In the genomic region with DNA sequence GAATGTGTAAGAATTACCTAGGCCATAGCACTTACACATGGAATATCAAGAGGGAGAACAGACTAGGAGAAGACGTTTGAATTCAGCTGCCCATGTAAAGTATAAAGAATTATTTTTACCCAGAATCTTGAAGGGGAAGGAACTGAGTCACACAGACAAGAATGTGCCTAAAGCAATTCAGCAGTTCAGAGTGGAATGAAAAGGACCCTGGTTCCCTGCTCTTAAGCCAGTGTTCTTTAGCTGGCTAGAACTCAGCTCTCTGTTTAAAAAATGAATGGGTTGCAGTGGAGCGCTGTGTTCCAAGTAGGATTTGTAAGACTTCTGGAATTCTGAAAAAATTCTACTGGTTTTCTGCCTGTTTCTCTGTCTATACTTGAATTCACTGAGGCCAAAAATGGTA, we compare ENCODE assay signal across 13 cellular contexts.
A peak's percentile ranks its signal among the peaks of the same experiment; 100 is the strongest.
DNase-seq lines count a peak whose midpoint lies in the region; ATAC-seq and TF ChIP-seq lines count a peak whose summit lies in the region.
"Had no signal": no experiment of that assay in that cellular context is flagged by ENCODE, and none has a peak within 500 bp of the region (broad histone marks: within the 10 kb centered on the region; RNA-seq: fewer than 3 reads in every experiment).

No MANE protein-coding gene starts in this region.

- no peaks in the 10 kb centered on the region for H3K27me3 ChIP-seq in SK-N-SH (ENCODE audit: insufficient read depth)
- H3K27me3 ChIP-seq: colonic mucosa had no signal

- H2AFZ ChIP-seq in SK-N-SH (ENCODE audit: low read depth): no peak overlapping the region

- CTCF ChIA-PET in SK-N-SH (lab: Yijun Ruan, JAX): no interaction called here

- H3K4me2 ChIP-seq in SK-N-SH: peak overlapping the region; percentile 43

- peak overlapping the region in 1 of 2 donors; percentile 3 for H3K27ac Mint-ChIP-seq in effector memory CD8-positive, alpha-beta T cell
- H3K27ac Mint-ChIP-seq: activated CD8-positive, alpha-beta T cell treated with anti-CD3 and anti-CD28 coated beads, Interleukin-2, amount 10 ng/mL, durations not matched to agents 7 days and 5 days; natural killer cell had no signal

- no peak for ATAC-seq in HG02970 (IDR thresholded peaks at IDR 0.05; ENCODE audit: low FRiP score, unreplicated experiment)
- ATAC-seq in GM19328 (IDR thresholded peaks at IDR 0.05; ENCODE audit: unreplicated experiment): no peak
- no peak for ATAC-seq in effector memory CD8-positive, alpha-beta T cell (replicated peaks)
- ATAC-seq: activated CD8-positive, alpha-beta T cell treated with anti-CD3 and anti-CD28 coated beads, Interleukin-2, amount 10 ng/mL, durations not matched to agents 7 days and 5 days; natural killer cell had no signal

- no peak overlapping the region for H3K4me3 ChIP-seq in SK-N-SH (ENCODE audit: low read depth in 2 of 2, low read length in 1 of 2)
- H3K4me3 ChIP-seq: colonic mucosa had no signal

- peaks cover 39% of the 10 kb centered on the region for H3K79me2 ChIP-seq in SK-N-SH (ENCODE audit: insufficient read depth)

- H3K4me1 Mint-ChIP-seq in effector memory CD8-positive, alpha-beta T cell (ENCODE audit: low read depth in 2 of 2): peaks cover 0 to 2% of the 10 kb centered on the region in 2 donors

- peaks cover 0 to 8% of the 10 kb centered on the region in 2 experiments for H3K36me3 ChIP-seq in SK-N-SH (replicated peaks in 1 of 2; ENCODE audit: control insufficient read depth in 1 of 2, insufficient read depth in 2 of 2, low read length in 1 of 2)
- H3K36me3 ChIP-seq: colonic mucosa had no signal

- H4K20me1 ChIP-seq in SK-N-SH (ENCODE audit: insufficient read depth): no peaks in the 10 kb centered on the region

- no peaks in the 10 kb centered on the region for H3K36me3 Mint-ChIP-seq in effector memory CD8-positive, alpha-beta T cell (ENCODE audit: insufficient read depth)
- H3K36me3 Mint-ChIP-seq: natural killer cell had no signal

- DNase-seq in COLO829 (ENCODE audit: low spot score) (peak; percentile 46), SK-N-SH (no peak), fibroblast of the conjunctiva (ENCODE audit: low read depth) (peak; percentile 81), pulmonary artery endothelial cell (ENCODE audit: low read depth, low spot score) (peak; percentile 88), UCSD-AML1 (lab: John Stamatoyannopoulos, UW; ENCODE audit: unreplicated experiment) (no peak)
- no peak for DNase-seq in effector memory CD8-positive, alpha-beta T cell
- DNase-seq: activated CD8-positive, alpha-beta T cell treated with anti-CD3 and anti-CD28 coated beads, Interleukin-2, amount 10 ng/mL, durations not matched to agents 7 days and 5 days; colonic mucosa; DMS 273 treated with DMSO at 0.1 percent for 48 hours; natural killer cell; NCI-H774 had no signal

- H3K9me2 ChIP-seq in SK-N-SH: no peaks in the 10 kb centered on the region

- peaks cover 0 to 34% of the 10 kb centered on the region in 2 experiments for H3K4me1 ChIP-seq in SK-N-SH (ENCODE audit: control insufficient read depth in 1 of 2, insufficient read depth in 2 of 2, low read depth in 1 of 2, low read length in 1 of 2)
- H3K4me1 ChIP-seq: colonic mucosa had no signal

- TF ChIP-seq RAD21 in SK-N-SH (IDR thresholded peaks at IDR 0.05; ENCODE audit: low read length): no peak

- peaks cover 24% of the 10 kb centered on the region for H3F3A ChIP-seq in SK-N-SH (replicated peaks; ENCODE audit: insufficient read depth)

- POLR2A ChIA-PET in SK-N-SH (lab: Yijun Ruan, JAX): no interaction called here

- H3K9me3 ChIP-seq in SK-N-SH: no peaks in the 10 kb centered on the region
- H3K9me3 ChIP-seq: colonic mucosa had no signal

- WGBS in SK-N-SH (ENCODE audit: low lambda C conversion rate): 8% methylated on average over 2 of the region's 2 CpGs

- peak in 1 of 2 experiments; percentile 78; a peak in 1 of 4 replicates for TF ChIP-seq EP300 in SK-N-SH (IDR thresholded peaks at IDR 0.05; ENCODE audit: borderline replicate concordance in 1 of 2, low read depth in 1 of 2, low read length in 1 of 2)

- TF ChIP-seq CTCF in SK-N-SH (IDR thresholded peaks at IDR 0.05): no peak

- H3K9me3 Mint-ChIP-seq in effector memory CD8-positive, alpha-beta T cell: no peaks in the 10 kb centered on the region
- H3K9me3 Mint-ChIP-seq: natural killer cell had no signal

- no peak overlapping the region for H3K9ac ChIP-seq in SK-N-SH

- no peaks in the 10 kb centered on the region for H3K27me3 Mint-ChIP-seq in effector memory CD8-positive, alpha-beta T cell

- H3K27ac ChIP-seq in SK-N-SH (ENCODE audit: low read depth in 2 of 2, low read length in 1 of 2): peak overlapping the region; percentile 74 to 83; a peak in 3 of 4 replicates
- H3K27ac ChIP-seq: colonic mucosa had no signal

- no peak overlapping the region for H3K4me3 Mint-ChIP-seq in effector memory CD8-positive, alpha-beta T cell
- H3K4me3 Mint-ChIP-seq: activated CD8-positive, alpha-beta T cell treated with anti-CD3 and anti-CD28 coated beads, Interleukin-2, amount 10 ng/mL, durations not matched to agents 7 days and 5 days; natural killer cell had no signal

TF ChIP-seq in SK-N-SH, 30 proteins besides CTCF, POLR2A, EP300 and RAD21 (continues in another document):
- peak; percentile 49; the same call in 1 of the 2 replicates for TF ChIP-seq POLR2AphosphoS5 (IDR thresholded peaks at IDR 0.05; ENCODE audit: low read depth, low read length)
- no peak for TF ChIP-seq GABPA (IDR thresholded peaks at IDR 0.05; ENCODE audit: low read depth)
- no peak for TF ChIP-seq NRF1 (IDR thresholded peaks at IDR 0.05; ENCODE audit: low read depth, low read length)
- TF ChIP-seq, protein P1, sequence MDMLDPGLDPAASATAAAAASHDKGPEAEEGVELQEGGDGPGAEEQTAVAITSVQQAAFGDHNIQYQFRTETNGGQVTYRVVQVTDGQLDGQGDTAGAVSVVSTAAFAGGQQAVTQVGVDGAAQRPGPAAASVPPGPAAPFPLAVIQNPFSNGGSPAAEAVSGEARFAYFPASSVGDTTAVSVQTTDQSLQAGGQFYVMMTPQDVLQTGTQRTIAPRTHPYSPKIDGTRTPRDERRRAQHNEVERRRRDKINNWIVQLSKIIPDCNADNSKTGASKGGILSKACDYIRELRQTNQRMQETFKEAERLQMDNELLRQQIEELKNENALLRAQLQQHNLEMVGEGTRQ (IDR thresholded peaks at IDR 0.05; ENCODE audit: borderline replicate concordance, low read depth, low read length): no peak
- no peak for TF ChIP-seq SMC3 (IDR thresholded peaks at IDR 0.05; ENCODE audit: low read depth, low read length)
- TF ChIP-seq FOSL2 (IDR thresholded peaks at IDR 0.05; ENCODE audit: borderline replicate concordance, low read depth): peak; percentile 75
- peak; percentile 80 for TF ChIP-seq PBX3 (IDR thresholded peaks at IDR 0.05)
- no peak for TF ChIP-seq TAF1 (IDR thresholded peaks at IDR 0.05; ENCODE audit: borderline replicate concordance, low read depth, low read length)
- TF ChIP-seq MEF2A (IDR thresholded peaks at IDR 0.05; ENCODE audit: borderline replicate concordance, low read depth): peak; percentile 75; the same call in 1 of the 2 replicates
- no peak for TF ChIP-seq ELF1 (IDR thresholded peaks at IDR 0.05)
- peak; percentile 73 for TF ChIP-seq NFIC (IDR thresholded peaks at IDR 0.05; ENCODE audit: borderline replicate concordance)
- TF ChIP-seq, protein P2, sequence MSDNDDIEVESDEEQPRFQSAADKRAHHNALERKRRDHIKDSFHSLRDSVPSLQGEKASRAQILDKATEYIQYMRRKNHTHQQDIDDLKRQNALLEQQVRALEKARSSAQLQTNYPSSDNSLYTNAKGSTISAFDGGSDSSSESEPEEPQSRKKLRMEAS (IDR thresholded peaks at IDR 0.05; ENCODE audit: low read depth): peak; percentile 41; the same call in 1 of the 2 replicates
- TF ChIP-seq YY1 (IDR thresholded peaks at IDR 0.05; ENCODE audit: low read depth): peak; percentile 30; the same call in 1 of the 2 replicates
- TF ChIP-seq TEAD4 (IDR thresholded peaks at IDR 0.05; ENCODE audit: borderline replicate concordance, insufficient read depth): peak; percentile 77
- no peak for TF ChIP-seq FOXJ3 (CRISPR knock-in tag; IDR thresholded peaks at IDR 0.05)
- no peak for TF ChIP-seq RCOR1 (IDR thresholded peaks at IDR 0.05; ENCODE audit: low read length)
- no peak for TF ChIP-seq GATA2 (CRISPR knock-in tag; IDR thresholded peaks at IDR 0.05)
- TF ChIP-seq USF1 (IDR thresholded peaks at IDR 0.05; ENCODE audit: borderline replicate concordance, low read depth): no peak

Comparison
In these comparisons a context has a peak if more than half of its experiments do, and no peak if none do; other contexts are left out.
1. DNase-seq: peak in COLO829 (single experiment), fibroblast of the conjunctiva (single experiment) and pulmonary artery endothelial cell (single experiment); none in SK-N-SH (single experiment), UCSD-AML1 (single experiment) and effector memory CD8-positive, alpha-beta T cell (0 of 3).